Comparison of ENCODE assay signal across 1 cellular context in the genomic region with DNA sequence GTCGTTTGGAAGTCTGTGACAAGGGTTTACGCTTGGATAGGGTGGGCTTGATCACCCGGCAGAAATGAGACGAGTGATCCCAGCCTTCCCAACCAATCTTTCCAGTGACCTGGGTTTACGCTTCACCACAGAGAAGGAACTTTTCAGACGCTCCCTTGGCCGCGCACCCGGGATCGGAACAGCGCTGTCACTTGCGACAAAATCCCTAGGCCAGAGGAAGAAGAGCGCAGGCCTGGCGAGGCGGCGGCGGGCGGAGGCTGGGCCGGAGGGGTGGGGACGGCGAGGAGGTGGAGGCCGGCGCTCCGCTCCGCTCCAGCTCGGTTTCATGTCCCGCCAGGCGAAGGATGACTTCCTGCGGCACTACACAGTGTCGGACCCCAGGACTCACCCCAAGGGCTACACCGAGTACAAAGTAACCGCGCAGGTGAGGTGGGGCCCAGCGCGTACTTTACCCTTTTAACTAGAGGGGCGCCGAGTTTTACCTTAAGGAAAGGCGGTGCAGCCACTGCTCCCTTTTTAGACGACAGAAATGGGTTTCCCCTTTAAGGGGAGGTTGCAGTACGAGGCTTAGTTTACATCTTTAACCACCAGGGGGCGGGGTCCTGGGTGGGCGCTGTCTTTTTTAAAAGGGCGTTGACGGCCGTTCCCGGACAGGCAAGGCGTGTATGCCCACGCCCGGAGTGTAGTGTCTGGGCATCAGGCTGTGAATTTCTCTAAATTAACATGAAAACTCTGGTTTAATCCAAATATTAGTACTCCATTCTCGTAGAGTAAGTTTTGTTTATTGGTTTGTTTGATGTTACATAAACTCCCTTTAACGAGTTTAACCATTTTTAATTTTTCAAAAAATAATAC.
TF ChIP-seq lines count a peak whose summit lies in the region.

A gene with protein sequence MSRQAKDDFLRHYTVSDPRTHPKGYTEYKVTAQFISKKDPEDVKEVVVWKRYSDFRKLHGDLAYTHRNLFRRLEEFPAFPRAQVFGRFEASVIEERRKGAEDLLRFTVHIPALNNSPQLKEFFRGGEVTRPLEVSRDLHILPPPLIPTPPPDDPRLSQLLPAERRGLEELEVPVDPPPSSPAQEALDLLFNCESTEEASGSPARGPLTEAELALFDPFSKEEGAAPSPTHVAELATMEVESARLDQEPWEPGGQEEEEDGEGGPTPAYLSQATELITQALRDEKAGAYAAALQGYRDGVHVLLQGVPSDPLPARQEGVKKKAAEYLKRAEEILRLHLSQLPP (plus strand): TSS at position 227 of the 855 bp plus-strand sequence. CDS start 99 bp downstream, at position 326.

TF ChIP-seq in HepG2, 621 proteins besides CTCF, POLR2A, EP300 and RAD21 (continued from another document and continues in another):
- TF ChIP-seq, protein P1, sequence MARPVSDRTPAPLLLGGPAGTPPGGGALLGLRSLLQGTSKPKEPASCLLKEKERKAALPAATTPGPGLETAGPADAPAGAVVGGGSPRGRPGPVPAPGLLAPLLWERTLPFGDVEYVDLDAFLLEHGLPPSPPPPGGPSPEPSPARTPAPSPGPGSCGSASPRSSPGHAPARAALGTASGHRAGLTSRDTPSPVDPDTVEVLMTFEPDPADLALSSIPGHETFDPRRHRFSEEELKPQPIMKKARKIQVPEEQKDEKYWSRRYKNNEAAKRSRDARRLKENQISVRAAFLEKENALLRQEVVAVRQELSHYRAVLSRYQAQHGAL (CRISPR knock-in tag; IDR thresholded peaks at IDR 0.05; ENCODE audit: not compliant biosample characterization): no peak
- TF ChIP-seq U2AF1 (optimal IDR thresholded peaks at IDR 0.05; ENCODE audit: low read depth, low read length) (peak; percentile 51), SPEN (CRISPR knock-in tag; IDR thresholded peaks at IDR 0.05; ENCODE audit: low read depth) (peak; percentile 78), ZNF354B (CRISPR knock-in tag; IDR thresholded peaks at IDR 0.05) (no peak), SMYD3 (CRISPR knock-in tag; IDR thresholded peaks at IDR 0.05) (peak; percentile 58; the same call in 1 of the 2 replicates), ZNF567 (CRISPR knock-in tag; IDR thresholded peaks at IDR 0.05; ENCODE audit: borderline replicate concordance) (no peak), ZNF441 (CRISPR knock-in tag; IDR thresholded peaks at IDR 0.05; ENCODE audit: borderline replicate concordance) (peak; percentile 85), SETDB1 (CRISPR knock-in tag; IDR thresholded peaks at IDR 0.05; ENCODE audit: borderline replicate concordance) (no peak), ZNF121 (CRISPR knock-in tag; IDR thresholded peaks at IDR 0.05) (no peak), JUN (CRISPR knock-in tag; IDR thresholded peaks at IDR 0.05) (no peak), KLF12 (CRISPR knock-in tag; IDR thresholded peaks at IDR 0.05; ENCODE audit: borderline replicate concordance) (peak; percentile 80; the same call in 1 of the 2 replicates), ZNF263 (CRISPR knock-in tag; IDR thresholded peaks at IDR 0.05) (peak; percentile 60; the same call in 1 of the 2 replicates), XBP1 (CRISPR knock-in tag; IDR thresholded peaks at IDR 0.05) (no peak), ZNF264 (CRISPR knock-in tag; IDR thresholded peaks at IDR 0.05) (peak; percentile 54), KLF11 (CRISPR knock-in tag; IDR thresholded peaks at IDR 0.05) (peak; percentile 35; the same call in 1 of the 2 replicates), NCOA1 (CRISPR knock-in tag; IDR thresholded peaks at IDR 0.05) (peak; percentile 51; the same call in 1 of the 2 replicates), ZNF543 (CRISPR knock-in tag; IDR thresholded peaks at IDR 0.05) (0 out of 2 replicates have a peak, but pooled peaks have one; percentile 52), SNAI1 (CRISPR knock-in tag; IDR thresholded peaks at IDR 0.05; ENCODE audit: borderline replicate concordance) (0 out of 2 replicates have a peak, but pooled peaks have one; percentile 61), ZSCAN31 (CRISPR knock-in tag; IDR thresholded peaks at IDR 0.05; ENCODE audit: low read depth) (0 out of 2 replicates have a peak, but pooled peaks have one; percentile 16), YEATS2 (CRISPR knock-in tag; IDR thresholded peaks at IDR 0.05; ENCODE audit: borderline replicate concordance) (peak; percentile 79; the same call in 1 of the 2 replicates), NBN (conservative IDR thresholded peaks at IDR 0.05) (no peak), MED13 (CRISPR knock-in tag; IDR thresholded peaks at IDR 0.05) (no peak), RARA (CRISPR knock-in tag; IDR thresholded peaks at IDR 0.05) (0 out of 2 replicates have a peak, but pooled peaks have one; percentile 13), HDAC1 (CRISPR knock-in tag; IDR thresholded peaks at IDR 0.05) (peak; percentile 63; the same call in 1 of the 2 replicates), SATB2 (CRISPR knock-in tag; IDR thresholded peaks at IDR 0.05) (0 out of 2 replicates have a peak, but pooled peaks have one; percentile 36), MAZ (IDR thresholded peaks at IDR 0.05; ENCODE audit: borderline replicate concordance, low read depth, low read length) (0 out of 2 replicates have a peak, but pooled peaks have one; percentile 37), MAZ (CRISPR knock-in tag; IDR thresholded peaks at IDR 0.05; ENCODE audit: low read depth) (no peak), WIZ (CRISPR knock-in tag; IDR thresholded peaks at IDR 0.05) (peak; percentile 75; the same call in 1 of the 2 replicates), MEF2D (CRISPR knock-in tag; IDR thresholded peaks at IDR 0.05) (peak; percentile 40; the same call in 1 of the 2 replicates), ZSCAN30 (CRISPR knock-in tag; IDR thresholded peaks at IDR 0.05) (no peak), ATAD3A (CRISPR knock-in tag; IDR thresholded peaks at IDR 0.05) (no peak), ZNF792 (CRISPR knock-in tag; IDR thresholded peaks at IDR 0.05) (peak; percentile 34; the same call in 1 of the 2 replicates)
- TF ChIP-seq, protein P2, sequence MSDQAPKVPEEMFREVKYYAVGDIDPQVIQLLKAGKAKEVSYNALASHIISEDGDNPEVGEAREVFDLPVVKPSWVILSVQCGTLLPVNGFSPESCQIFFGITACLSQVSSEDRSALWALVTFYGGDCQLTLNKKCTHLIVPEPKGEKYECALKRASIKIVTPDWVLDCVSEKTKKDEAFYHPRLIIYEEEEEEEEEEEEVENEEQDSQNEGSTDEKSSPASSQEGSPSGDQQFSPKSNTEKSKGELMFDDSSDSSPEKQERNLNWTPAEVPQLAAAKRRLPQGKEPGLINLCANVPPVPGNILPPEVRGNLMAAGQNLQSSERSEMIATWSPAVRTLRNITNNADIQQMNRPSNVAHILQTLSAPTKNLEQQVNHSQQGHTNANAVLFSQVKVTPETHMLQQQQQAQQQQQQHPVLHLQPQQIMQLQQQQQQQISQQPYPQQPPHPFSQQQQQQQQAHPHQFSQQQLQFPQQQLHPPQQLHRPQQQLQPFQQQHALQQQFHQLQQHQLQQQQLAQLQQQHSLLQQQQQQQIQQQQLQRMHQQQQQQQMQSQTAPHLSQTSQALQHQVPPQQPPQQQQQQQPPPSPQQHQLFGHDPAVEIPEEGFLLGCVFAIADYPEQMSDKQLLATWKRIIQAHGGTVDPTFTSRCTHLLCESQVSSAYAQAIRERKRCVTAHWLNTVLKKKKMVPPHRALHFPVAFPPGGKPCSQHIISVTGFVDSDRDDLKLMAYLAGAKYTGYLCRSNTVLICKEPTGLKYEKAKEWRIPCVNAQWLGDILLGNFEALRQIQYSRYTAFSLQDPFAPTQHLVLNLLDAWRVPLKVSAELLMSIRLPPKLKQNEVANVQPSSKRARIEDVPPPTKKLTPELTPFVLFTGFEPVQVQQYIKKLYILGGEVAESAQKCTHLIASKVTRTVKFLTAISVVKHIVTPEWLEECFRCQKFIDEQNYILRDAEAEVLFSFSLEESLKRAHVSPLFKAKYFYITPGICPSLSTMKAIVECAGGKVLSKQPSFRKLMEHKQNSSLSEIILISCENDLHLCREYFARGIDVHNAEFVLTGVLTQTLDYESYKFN (CRISPR knock-in tag; conservative IDR thresholded peaks at IDR 0.05): peak; percentile 58
- TF ChIP-seq, protein P3, sequence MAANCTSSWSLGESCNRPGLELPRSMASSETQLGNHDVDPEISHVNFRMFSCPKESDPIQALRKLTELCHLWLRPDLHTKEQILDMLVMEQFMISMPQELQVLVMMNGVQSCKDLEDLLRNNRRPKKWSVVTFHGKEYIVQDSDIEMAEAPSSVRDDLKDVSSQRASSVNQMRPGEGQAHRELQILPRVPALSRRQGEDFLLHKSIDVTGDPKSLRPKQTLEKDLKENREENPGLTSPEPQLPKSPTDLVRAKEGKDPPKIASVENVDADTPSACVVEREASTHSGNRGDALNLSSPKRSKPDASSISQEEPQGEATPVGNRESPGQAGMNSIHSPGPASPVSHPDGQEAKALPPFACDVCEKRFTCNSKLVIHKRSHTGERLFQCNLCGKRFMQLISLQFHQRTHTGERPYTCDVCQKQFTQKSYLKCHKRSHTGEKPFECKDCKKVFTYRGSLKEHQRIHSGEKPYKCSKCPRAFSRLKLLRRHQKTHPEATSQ (CRISPR knock-in tag; IDR thresholded peaks at IDR 0.05; ENCODE audit: borderline replicate concordance): peak; percentile 5; the same call in 1 of the 2 replicates
- TF ChIP-seq, protein P4, sequence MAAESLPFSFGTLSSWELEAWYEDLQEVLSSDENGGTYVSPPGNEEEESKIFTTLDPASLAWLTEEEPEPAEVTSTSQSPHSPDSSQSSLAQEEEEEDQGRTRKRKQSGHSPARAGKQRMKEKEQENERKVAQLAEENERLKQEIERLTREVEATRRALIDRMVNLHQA (CRISPR knock-in tag; IDR thresholded peaks at IDR 0.05): no peak
- TF ChIP-seq, protein P5, sequence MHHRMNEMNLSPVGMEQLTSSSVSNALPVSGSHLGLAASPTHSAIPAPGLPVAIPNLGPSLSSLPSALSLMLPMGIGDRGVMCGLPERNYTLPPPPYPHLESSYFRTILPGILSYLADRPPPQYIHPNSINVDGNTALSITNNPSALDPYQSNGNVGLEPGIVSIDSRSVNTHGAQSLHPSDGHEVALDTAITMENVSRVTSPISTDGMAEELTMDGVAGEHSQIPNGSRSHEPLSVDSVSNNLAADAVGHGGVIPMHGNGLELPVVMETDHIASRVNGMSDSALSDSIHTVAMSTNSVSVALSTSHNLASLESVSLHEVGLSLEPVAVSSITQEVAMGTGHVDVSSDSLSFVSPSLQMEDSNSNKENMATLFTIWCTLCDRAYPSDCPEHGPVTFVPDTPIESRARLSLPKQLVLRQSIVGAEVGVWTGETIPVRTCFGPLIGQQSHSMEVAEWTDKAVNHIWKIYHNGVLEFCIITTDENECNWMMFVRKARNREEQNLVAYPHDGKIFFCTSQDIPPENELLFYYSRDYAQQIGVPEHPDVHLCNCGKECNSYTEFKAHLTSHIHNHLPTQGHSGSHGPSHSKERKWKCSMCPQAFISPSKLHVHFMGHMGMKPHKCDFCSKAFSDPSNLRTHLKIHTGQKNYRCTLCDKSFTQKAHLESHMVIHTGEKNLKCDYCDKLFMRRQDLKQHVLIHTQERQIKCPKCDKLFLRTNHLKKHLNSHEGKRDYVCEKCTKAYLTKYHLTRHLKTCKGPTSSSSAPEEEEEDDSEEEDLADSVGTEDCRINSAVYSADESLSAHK (CRISPR knock-in tag; IDR thresholded peaks at IDR 0.05; ENCODE audit: borderline replicate concordance): no peak
- TF ChIP-seq, protein P6, sequence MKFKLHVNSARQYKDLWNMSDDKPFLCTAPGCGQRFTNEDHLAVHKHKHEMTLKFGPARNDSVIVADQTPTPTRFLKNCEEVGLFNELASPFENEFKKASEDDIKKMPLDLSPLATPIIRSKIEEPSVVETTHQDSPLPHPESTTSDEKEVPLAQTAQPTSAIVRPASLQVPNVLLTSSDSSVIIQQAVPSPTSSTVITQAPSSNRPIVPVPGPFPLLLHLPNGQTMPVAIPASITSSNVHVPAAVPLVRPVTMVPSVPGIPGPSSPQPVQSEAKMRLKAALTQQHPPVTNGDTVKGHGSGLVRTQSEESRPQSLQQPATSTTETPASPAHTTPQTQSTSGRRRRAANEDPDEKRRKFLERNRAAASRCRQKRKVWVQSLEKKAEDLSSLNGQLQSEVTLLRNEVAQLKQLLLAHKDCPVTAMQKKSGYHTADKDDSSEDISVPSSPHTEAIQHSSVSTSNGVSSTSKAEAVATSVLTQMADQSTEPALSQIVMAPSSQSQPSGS (CRISPR knock-in tag; IDR thresholded peaks at IDR 0.05): peak; percentile 16; the same call in 1 of the 2 replicates
- TF ChIP-seq, protein P7, sequence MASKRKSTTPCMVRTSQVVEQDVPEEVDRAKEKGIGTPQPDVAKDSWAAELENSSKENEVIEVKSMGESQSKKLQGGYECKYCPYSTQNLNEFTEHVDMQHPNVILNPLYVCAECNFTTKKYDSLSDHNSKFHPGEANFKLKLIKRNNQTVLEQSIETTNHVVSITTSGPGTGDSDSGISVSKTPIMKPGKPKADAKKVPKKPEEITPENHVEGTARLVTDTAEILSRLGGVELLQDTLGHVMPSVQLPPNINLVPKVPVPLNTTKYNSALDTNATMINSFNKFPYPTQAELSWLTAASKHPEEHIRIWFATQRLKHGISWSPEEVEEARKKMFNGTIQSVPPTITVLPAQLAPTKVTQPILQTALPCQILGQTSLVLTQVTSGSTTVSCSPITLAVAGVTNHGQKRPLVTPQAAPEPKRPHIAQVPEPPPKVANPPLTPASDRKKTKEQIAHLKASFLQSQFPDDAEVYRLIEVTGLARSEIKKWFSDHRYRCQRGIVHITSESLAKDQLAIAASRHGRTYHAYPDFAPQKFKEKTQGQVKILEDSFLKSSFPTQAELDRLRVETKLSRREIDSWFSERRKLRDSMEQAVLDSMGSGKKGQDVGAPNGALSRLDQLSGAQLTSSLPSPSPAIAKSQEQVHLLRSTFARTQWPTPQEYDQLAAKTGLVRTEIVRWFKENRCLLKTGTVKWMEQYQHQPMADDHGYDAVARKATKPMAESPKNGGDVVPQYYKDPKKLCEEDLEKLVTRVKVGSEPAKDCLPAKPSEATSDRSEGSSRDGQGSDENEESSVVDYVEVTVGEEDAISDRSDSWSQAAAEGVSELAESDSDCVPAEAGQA (IDR thresholded peaks at IDR 0.05; ENCODE audit: low read depth): no peak; the same call in 1 of the 2 replicates
- TF ChIP-seq, protein P7 (CRISPR knock-in tag; IDR thresholded peaks at IDR 0.05; ENCODE audit: borderline replicate concordance): 0 out of 2 replicates have a peak, but pooled peaks have one; percentile 51
